21 cellular contexts compared by ENCODE assay signal in genomic region chr10:124974131-124974530, GRCh38. TPM values are rescaled to one million over a fixed set of nuclear protein-coding genes. Genes with fewer than 3 reads are reported as not detected.
DNase-seq lines count a peak whose midpoint lies in the region; ATAC-seq, FAIRE-seq and TF ChIP-seq lines count a peak whose summit lies in the region.
"Had no signal": no experiment of that assay in that cellular context is flagged by ENCODE, and none has a peak within 500 bp of the region (broad histone marks: within the 10 kb centered on the region; RNA-seq: fewer than 3 reads in every experiment).

No MANE protein-coding gene starts in this region.

- H3K4me1 Mint-ChIP-seq in activated T-helper 1 cell treated with anti-CD3 and anti-CD28 coated beads, Interleukin-12 subunit alpha, Interleukin-12 subunit beta, Interleukin-2, Interleukin-4 antibody, amounts not matched to agents 30 ng/mL and 10 ng/mL and 1 ng/mL, durations not matched to agents 14 hours and 24 hours and 36 hours (ENCODE audit: low read depth) = peaks cover 28% of the 10 kb centered on the region

- peak; percentile 41 for DNase-seq in Caki2 (ENCODE audit: low read depth)
- peak; percentile 7 for DNase-seq in RCC 7860 (ENCODE audit: low spot score)
- DNase-seq in glomerular visceral epithelial cell (ENCODE audit: extremely low spot score) = peak; percentile 63
- DNase-seq in left lobe of liver (ENCODE audit: low spot score) = no peak
- DNase-seq in activated T-helper 1 cell treated with anti-CD3 and anti-CD28 coated beads, Interleukin-12 subunit alpha, Interleukin-12 subunit beta, Interleukin-2, Interleukin-4 antibody, amounts not matched to agents 30 ng/mL and 10 ng/mL and 1 ng/mL, durations not matched to agents 14 hours and 24 hours and 36 hours (ENCODE audit: low spot score) = no peak
- DNase-seq in right atrium auricular region (ENCODE audit: low spot score) = no peak
- DNase-seq: CD8-positive, alpha-beta T cell; DMS 273 treated with DMSO at 0.1 percent for 48 hours; DMS53; DND-41; EL; HCEC 1CT; IMR-90 had no signal

- H3K27me3 Mint-ChIP-seq in activated T-helper 1 cell treated with anti-CD3 and anti-CD28 coated beads, Interleukin-12 subunit alpha, Interleukin-12 subunit beta, Interleukin-2, Interleukin-4 antibody, amounts not matched to agents 30 ng/mL and 10 ng/mL and 1 ng/mL, durations not matched to agents 14 hours and 24 hours and 36 hours (ENCODE audit: insufficient read depth) = no peaks in the 10 kb centered on the region
- H3K27me3 Mint-ChIP-seq: B cell had no signal

- H3K4me3 ChIP-seq in right atrium auricular region = no peak overlapping the region
- H3K4me3 ChIP-seq: BLaER1 treated with 17β-estradiol and CSF1 and Interleukin-3, amounts not matched to agents 10 nM and 100 nM; GM23338 had no signal

- H3K27ac Mint-ChIP-seq in activated T-helper 1 cell treated with anti-CD3 and anti-CD28 coated beads, Interleukin-12 subunit alpha, Interleukin-12 subunit beta, Interleukin-2, Interleukin-4 antibody, amounts not matched to agents 30 ng/mL and 10 ng/mL and 1 ng/mL, durations not matched to agents 14 hours and 24 hours and 36 hours = no peak overlapping the region
- H3K27ac Mint-ChIP-seq: B cell; CD8-positive, alpha-beta T cell; GM23338 had no signal

- H3K36me3 ChIP-seq in right atrium auricular region = peaks cover 22% of the 10 kb centered on the region

- in situ Hi-C loops in Caki2 (cut with HindIII; ENCODE audit: low pct_unique_long_range_greater_than_20kb, low sequenced_read_pairs) = no loop called here

- peaks cover 23% of the 10 kb centered on the region for H3K36me3 Mint-ChIP-seq in activated T-helper 1 cell treated with anti-CD3 and anti-CD28 coated beads, Interleukin-12 subunit alpha, Interleukin-12 subunit beta, Interleukin-2, Interleukin-4 antibody, amounts not matched to agents 30 ng/mL and 10 ng/mL and 1 ng/mL, durations not matched to agents 14 hours and 24 hours and 36 hours (ENCODE audit: low read depth)

- intact Hi-C loops in activated T-helper 1 cell treated with anti-CD3 and anti-CD28 coated beads, Interleukin-12 subunit alpha, Interleukin-12 subunit beta, Interleukin-2, Interleukin-4 antibody, amounts not matched to agents 30 ng/mL and 10 ng/mL and 1 ng/mL, durations not matched to agents 14 hours and 24 hours and 36 hours (cut with micrococcal nuclease) = no loop called here

- ATAC-seq in left lobe of liver = peak; percentile 60
- ATAC-seq in GM21786 (IDR thresholded peaks at IDR 0.05; ENCODE audit: unreplicated experiment) = no peak
- ATAC-seq: CD8-positive, alpha-beta T cell; GM23338 had no signal

- H3K9me3 Mint-ChIP-seq in activated T-helper 1 cell treated with anti-CD3 and anti-CD28 coated beads, Interleukin-12 subunit alpha, Interleukin-12 subunit beta, Interleukin-2, Interleukin-4 antibody, amounts not matched to agents 30 ng/mL and 10 ng/mL and 1 ng/mL, durations not matched to agents 14 hours and 24 hours and 36 hours = no peaks in the 10 kb centered on the region
- H3K9me3 Mint-ChIP-seq: CD8-positive, alpha-beta T cell; GM23338 had no signal

- H3K9me3 ChIP-seq in right atrium auricular region = no peaks in the 10 kb centered on the region
- H3K9me3 ChIP-seq: BLaER1 treated with 17β-estradiol and CSF1 and Interleukin-3, amounts not matched to agents 10 nM and 100 nM had no signal

- TF ChIP-seq CTCF in right atrium auricular region (IDR thresholded peaks at IDR 0.05) = no peak

- FAIRE-seq in RCC 7860 (lab: Jason Lieb, UNC) = no peak
- FAIRE-seq: GM12891, GM19239, H54 had no signal

- no peak overlapping the region for H3K4me3 Mint-ChIP-seq in activated T-helper 1 cell treated with anti-CD3 and anti-CD28 coated beads, Interleukin-12 subunit alpha, Interleukin-12 subunit beta, Interleukin-2, Interleukin-4 antibody, amounts not matched to agents 30 ng/mL and 10 ng/mL and 1 ng/mL, durations not matched to agents 14 hours and 24 hours and 36 hours
- H3K4me3 Mint-ChIP-seq: B cell; CD8-positive, alpha-beta T cell; GM23338 had no signal

- H3K4me1 ChIP-seq in right atrium auricular region = peaks cover 0 to 34% of the 10 kb centered on the region in 2 donors

- no peak overlapping the region for H3K27ac ChIP-seq in right atrium auricular region
- H3K27ac ChIP-seq: BLaER1 treated with 17β-estradiol and CSF1 and Interleukin-3, amounts not matched to agents 10 nM and 100 nM; HL-60 had no signal

- H3K27me3 ChIP-seq in right atrium auricular region = no peaks in the 10 kb centered on the region
- H3K27me3 ChIP-seq: BLaER1 treated with 17β-estradiol and CSF1 and Interleukin-3, amounts not matched to agents 10 nM and 100 nM had no signal

RNA-seq across cellular contexts. Expression of gene ZRANB1, which starts 32.2 kb away (rescaled TPM):
- 12.2 and 13.6 TPM in 2 replicates for total RNA-seq in Caki2 (2014; rRNA removed; shearing (Covaris generic); ENCODE audit: low replicate concordance)
- total RNA-seq in left lobe of liver = 11.6 TPM
- total RNA-seq in activated T-helper 1 cell treated with anti-CD3 and anti-CD28 coated beads, Interleukin-12 subunit alpha, Interleukin-12 subunit beta, Interleukin-2, Interleukin-4 antibody, amounts not matched to agents 30 ng/mL and 10 ng/mL and 1 ng/mL, durations not matched to agents 14 hours and 24 hours and 36 hours = 15.8 and 16.0 TPM in 2 replicates
- total RNA-seq in right atrium auricular region = 10 to 100 TPM; 24.1 to 24.9 TPM

Comparison
In these comparisons a context has a peak if more than half of its experiments do, and no peak if none do; other contexts are left out.
1. DNase-seq: peak in Caki2 (single experiment), RCC 7860 (single experiment) and glomerular visceral epithelial cell (single experiment); none in left lobe of liver (single experiment), activated T-helper 1 cell treated with anti-CD3 and anti-CD28 coated beads, Interleukin-12 subunit alpha, Interleukin-12 subunit beta, Interleukin-2, Interleukin-4 antibody, amounts not matched to agents 30 ng/mL and 10 ng/mL and 1 ng/mL, durations not matched to agents 14 hours and 24 hours and 36 hours (single experiment) and right atrium auricular region (single experiment).